Comparison of ENCODE assay signal across 23 cellular contexts in the genomic region with DNA sequence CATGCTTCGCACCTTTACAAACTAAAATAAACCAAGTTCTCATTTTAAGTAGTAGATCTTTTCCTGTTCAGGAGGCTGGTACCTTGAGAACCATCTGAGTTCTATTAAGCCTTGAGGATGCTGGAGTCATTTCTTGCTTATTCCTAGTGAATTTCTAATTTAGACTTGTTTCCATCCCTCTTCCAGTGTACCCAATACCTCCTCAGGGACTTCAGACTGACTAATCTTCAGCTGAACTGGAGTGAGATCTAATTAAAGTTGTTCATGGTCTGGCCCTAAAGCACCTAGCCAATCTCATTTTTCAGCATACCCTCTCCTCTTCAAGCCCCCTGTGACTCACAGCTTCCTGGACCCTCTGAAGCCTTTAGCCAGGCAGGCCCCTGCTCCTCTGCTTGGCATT. TPM values are rescaled to one million over a fixed set of nuclear protein-coding genes. Genes with fewer than 3 reads are reported as not detected.
DNase-seq lines count a peak whose midpoint lies in the region; ATAC-seq, FAIRE-seq and TF ChIP-seq lines count a peak whose summit lies in the region.
"Had no signal": no experiment of that assay in that cellular context is flagged by ENCODE, and none has a peak within 500 bp of the region (broad histone marks: within the 10 kb centered on the region; RNA-seq: fewer than 3 reads in every experiment).

No MANE protein-coding gene starts in this region.

- TF ChIP-seq POLR2A in HepG2 (IDR thresholded peaks at IDR 0.05; ENCODE audit: insufficient read depth in 1 of 2, low read depth in 2 of 2, low read length in 2 of 2), result no peak

- TF ChIP-seq EP300 in HepG2 (IDR thresholded peaks at IDR 0.05; ENCODE audit: low read depth in 2 of 2, low read length in 2 of 2) (no peak), HepG2 (CRISPR knock-in tag; IDR thresholded peaks at IDR 0.05; ENCODE audit: borderline replicate concordance) (no peak)

- no peaks in the 10 kb centered on the region for H3K9me3 ChIP-seq in small intestine (ENCODE audit: control insufficient read depth, low read depth)
- H3K9me3 ChIP-seq in HepG2 (ENCODE audit: low read length), result no peaks in the 10 kb centered on the region
- H3K9me3 ChIP-seq: BE2C, HAP-1 had no signal

- no peaks in the 10 kb centered on the region for H3K36me3 Mint-ChIP-seq in mesothelial cell of epicardium
- H3K36me3 Mint-ChIP-seq: CD4-positive, CD25-positive, alpha-beta regulatory T cell had no signal

- CTCF ChIA-PET in HepG2 (lab: Yijun Ruan, JAX; ENCODE audit: low intra/inter-chr PET ratio, low total read pairs), result no interaction called here

- in situ Hi-C loops in HepG2 (cut with HindIII; ENCODE audit: extremely low pct_ligation_motif_present, low pct_unique_long_range_greater_than_20kb), result no loop called here

- TF ChIP-seq RAD21 in HepG2 (CRISPR knock-in tag; IDR thresholded peaks at IDR 0.05), result no peak

- no peak overlapping the region for H2AFZ ChIP-seq in HepG2 (ENCODE audit: low read length)

- 96 to 97% (median 97%) methylated on average over 1 of the region's 1 CpG for WGBS in small intestine, 3 donors
- 11% methylated on average over 1 of the region's 1 CpG for WGBS in HepG2 (ENCODE audit: low lambda C conversion rate)

- no peak overlapping the region for H3K27ac ChIP-seq in small intestine (ENCODE audit: low read depth in 1 of 2, low read length in 1 of 2)
- no peak overlapping the region for H3K27ac ChIP-seq in HepG2 (ENCODE audit: extremely low read length, insufficient read depth, low read length)

- H3K4me1 Mint-ChIP-seq in mesothelial cell of epicardium, result peaks cover 22% of the 10 kb centered on the region

- H3K36me3 ChIP-seq in small intestine (ENCODE audit: control insufficient read depth in 2 of 2, insufficient read depth in 2 of 2, low read length in 2 of 2) (no peaks in the 10 kb centered on the region), HepG2 (replicated peaks in 1 of 2; ENCODE audit: control insufficient read depth in 1 of 2, insufficient read depth in 2 of 2, low read length in 2 of 2) (no peaks in the 10 kb centered on the region)
- H3K36me3 ChIP-seq: BE2C, HAP-1 had no signal

- FAIRE-seq in small intestine (lab: Jason Lieb, UNC) (no peak), HepG2 (lab: Jason Lieb, UNC) (no peak)
- FAIRE-seq: A204.1, GM12878, H1 had no signal

- peak overlapping the region; percentile 72 for H3K27ac Mint-ChIP-seq in mesothelial cell of epicardium

- no peak overlapping the region for H3K4me2 ChIP-seq in HepG2 (ENCODE audit: low read depth, low read length)

- H3K4me1 ChIP-seq in small intestine (ENCODE audit: control insufficient read depth in 2 of 2, insufficient read depth in 1 of 2, low read depth in 1 of 2, low read length in 1 of 2) (peaks cover 0 to 3% of the 10 kb centered on the region in 2 donors), HepG2 (ENCODE audit: insufficient read depth, low read length) (no peaks in the 10 kb centered on the region)
- H3K4me1 ChIP-seq: BE2C, HAP-1 had no signal

- no peaks in the 10 kb centered on the region for H3K27me3 ChIP-seq in small intestine (ENCODE audit: control insufficient read depth in 2 of 2, insufficient read depth in 2 of 2, low read length in 2 of 2)
- no peaks in the 10 kb centered on the region; a peak in 1 of 5 replicates for H3K27me3 ChIP-seq in HepG2 (ENCODE audit: control insufficient read depth in 1 of 2, insufficient read depth in 2 of 2, low read length in 2 of 2)
- H3K27me3 ChIP-seq: BE2C had no signal

- TF ChIP-seq CTCF in mesothelial cell of epicardium (IDR thresholded peaks at IDR 0.05; ENCODE audit: unreplicated experiment) (no peak), HepG2 (CRISPR knock-in tag; IDR thresholded peaks at IDR 0.05) (no peak)

- ATAC-seq in GM18861 (IDR thresholded peaks at IDR 0.05; ENCODE audit: unreplicated experiment) (no peak), SK-N-SH treated with all-trans-retinoic acid at 6 μM for 48 hours (no peak), HepG2 (no peak)
- ATAC-seq: GM12878 had no signal

- H3K9me3 Mint-ChIP-seq in mesothelial cell of epicardium, result no peaks in the 10 kb centered on the region
- H3K9me3 Mint-ChIP-seq: CD8-positive, alpha-beta memory T cell had no signal

- no peaks in the 10 kb centered on the region for H3K79me2 ChIP-seq in HepG2 (ENCODE audit: insufficient read depth, low read length)

- no TSS peak for BruUV-seq in HepG2 (replicated peaks; lab: Mats Ljungman, UMichigan)

- intact Hi-C loops in HepG2 (cut with micrococcal nuclease; ENCODE audit: unreplicated experiment), result no loop called here

- no peak overlapping the region for H3K4me3 Mint-ChIP-seq in mesothelial cell of epicardium
- H3K4me3 Mint-ChIP-seq: CD4-positive, CD25-positive, alpha-beta regulatory T cell; CD8-positive, alpha-beta memory T cell had no signal

- DNase-seq in NCI-H82 treated with DMSO at 0.1 percent for 48 hours (lab: John Stamatoyannopoulos, UW; ENCODE audit: unreplicated experiment), result peak; percentile 1
- peak; percentile 44 for DNase-seq in fibroblast of gingiva (ENCODE audit: low read depth)
- DNase-seq in mesothelial cell of epicardium (ENCODE audit: low spot score in 2 of 2, unreplicated experiment in 2 of 2), result no peak
- peak; percentile 58 for DNase-seq in stromal cell of bone marrow (ENCODE audit: low read depth)
- no peak for DNase-seq in small intestine
- no peak for DNase-seq in HepG2 (ENCODE audit: low spot score)
- DNase-seq: ACHN; BE2C; C1 segment of cervical spinal cord; CD4-positive, CD25-positive, alpha-beta regulatory T cell; CD8-positive, alpha-beta memory T cell; COR-L47; DMS 273 treated with DMSO at 0.1 percent for 48 hours; DMS53; DND-41; EL had no signal

- H3K4me3 ChIP-seq in small intestine (ENCODE audit: low read depth in 1 of 2, low read length in 2 of 2) (no peak overlapping the region), HepG2 (replicated peaks in 1 of 3; ENCODE audit: insufficient read depth in 1 of 3, low read depth in 2 of 3, low read length in 3 of 3) (no peak overlapping the region)
- H3K4me3 ChIP-seq: GM12878, HAP-1 had no signal

- POLR2A ChIA-PET in HepG2 (lab: Yijun Ruan, JAX), result no interaction called here

- no peaks in the 10 kb centered on the region for H4K20me1 ChIP-seq in HepG2 (ENCODE audit: insufficient read depth, low read length)

- H3K27me3 Mint-ChIP-seq in mesothelial cell of epicardium (ENCODE audit: low read depth), result no peaks in the 10 kb centered on the region

- H3K9ac ChIP-seq in HepG2 (ENCODE audit: insufficient read depth, low read depth, low read length), result no peak overlapping the region

TF ChIP-seq in SK-N-SH treated with all-trans-retinoic acid at 6 μM for 48 hours, 23 proteins besides CTCF, POLR2A, EP300 and RAD21:
- TF ChIP-seq TCF4 (CRISPR knock-in tag; IDR thresholded peaks at IDR 0.05; ENCODE audit: borderline replicate concordance) (no peak), CSDC2 (CRISPR knock-in tag; IDR thresholded peaks at IDR 0.05) (no peak), ARNTL (CRISPR knock-in tag; IDR thresholded peaks at IDR 0.05; ENCODE audit: borderline replicate concordance, low read depth) (no peak)

TF ChIP-seq in HepG2, 621 proteins besides CTCF, POLR2A, EP300 and RAD21 (continues in another document):
- TF ChIP-seq ELF1 (CRISPR knock-in tag; IDR thresholded peaks at IDR 0.05), result no peak
- no peak for TF ChIP-seq HOXA3 (CRISPR knock-in tag; IDR thresholded peaks at IDR 0.05)
- TF ChIP-seq MED8 (CRISPR knock-in tag; IDR thresholded peaks at IDR 0.05; ENCODE audit: insufficient replicate concordance), result no peak
- TF ChIP-seq, protein P1, sequence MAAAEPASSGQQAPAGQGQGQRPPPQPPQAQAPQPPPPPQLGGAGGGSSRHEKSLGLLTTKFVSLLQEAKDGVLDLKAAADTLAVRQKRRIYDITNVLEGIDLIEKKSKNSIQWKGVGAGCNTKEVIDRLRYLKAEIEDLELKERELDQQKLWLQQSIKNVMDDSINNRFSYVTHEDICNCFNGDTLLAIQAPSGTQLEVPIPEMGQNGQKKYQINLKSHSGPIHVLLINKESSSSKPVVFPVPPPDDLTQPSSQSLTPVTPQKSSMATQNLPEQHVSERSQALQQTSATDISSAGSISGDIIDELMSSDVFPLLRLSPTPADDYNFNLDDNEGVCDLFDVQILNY (CRISPR knock-in tag; conservative IDR thresholded peaks at IDR 0.05), result no peak
- no peak for TF ChIP-seq ZNF75D (CRISPR knock-in tag; IDR thresholded peaks at IDR 0.05; ENCODE audit: borderline replicate concordance)
- no peak for TF ChIP-seq KDM5B (CRISPR knock-in tag; IDR thresholded peaks at IDR 0.05; ENCODE audit: borderline replicate concordance)
- TF ChIP-seq KLF16 (CRISPR knock-in tag; IDR thresholded peaks at IDR 0.05), result no peak

RNA-seq across cellular contexts. Expression of a gene that starts 19.3 kb away (rescaled TPM):
- total RNA-seq in mesothelial cell of epicardium (11.7 to 12.2 TPM (median 12.2 TPM) in 3 replicates), HepG2 (2016; rRNA removed; fragmentation: Illumina TruSeq; extraction: Trizol) (0.02 TPM in 1 of 2 replicates, not detected in the other)
- polyA plus RNA-seq in small intestine (10 to 100 TPM in 2 of 3 donors, under 1 TPM in 1; 0.79 to 13.2 (median 10.5) TPM), HepG2 (2011; rRNA removed) (0.03 and 0.12 TPM in 2 replicates)
- not detected in 2 replicates for total RNA-seq in HepG2 (2016; cell fraction: cytosol; rRNA removed; fragmentation: Illumina TruSeq; extraction: Trizol; ENCODE audit: low read depth)
- total RNA-seq in HepG2 (2016; cell fraction: insoluble cytoplasmic fraction; rRNA removed; fragmentation: Illumina TruSeq; extraction: Trizol), result not detected in 2 replicates
- total RNA-seq in HepG2 (2016; cell fraction: membrane; rRNA removed; fragmentation: Illumina TruSeq; extraction: Trizol), result 0.03 TPM in 1 of 2 replicates, not detected in the other
- 0.09 TPM in 1 of 2 replicates, not detected in the other for total RNA-seq in HepG2 (2016; cell fraction: nucleus; rRNA removed; fragmentation: Illumina TruSeq; extraction: Trizol)
- 0.03 and 0.08 TPM in 2 replicates for polyA plus RNA-seq in HepG2 (2011; cell fraction: cytosol; rRNA removed)
- polyA plus RNA-seq in HepG2 (2011; cell fraction: nucleus; rRNA removed), result 0.03 and 0.09 TPM in 2 replicates
- 0.04 TPM in 1 of 2 replicates, not detected in the other for polyA plus RNA-seq in HepG2 (2012)
- polyA plus RNA-seq in HepG2 (2016; cell fraction: cytosol; fragmentation: Illumina TruSeq; extraction: Trizol; ENCODE audit: low read depth), result not detected in 2 replicates
- polyA plus RNA-seq in HepG2 (2016; cell fraction: insoluble cytoplasmic fraction; fragmentation: Illumina TruSeq; extraction: Trizol; ENCODE audit: low read depth), result not detected in 2 replicates
- not detected in 2 replicates for polyA plus RNA-seq in HepG2 (2016; cell fraction: membrane; fragmentation: Illumina TruSeq; extraction: Trizol; ENCODE audit: low read depth)
- not detected in 2 replicates for polyA plus RNA-seq in HepG2 (2016; cell fraction: nucleus; fragmentation: Illumina TruSeq; extraction: Trizol; ENCODE audit: insufficient read depth, low read depth)
- polyA minus RNA-seq in HepG2 (2011; rRNA and poly(A)+ RNA removed; ENCODE audit: low replicate concordance), result 0.12 TPM in 1 of 2 replicates, not detected in the other
- 0.09 TPM in 1 of 2 replicates, not detected in the other for polyA minus RNA-seq in HepG2 (2011; cell fraction: cytosol; rRNA and poly(A)+ RNA removed)
- 0.13 TPM in 1 of 2 replicates, not detected in the other for polyA minus RNA-seq in HepG2 (2011; cell fraction: nucleus; rRNA and poly(A)+ RNA removed)
- total RNA-seq: CD4-positive, CD25-positive, alpha-beta regulatory T cell; G401; GM12878 had no signal
- polyA plus RNA-seq: CD4-positive, CD25-positive, alpha-beta regulatory T cell; CD8-positive, alpha-beta memory T cell had no signal

Comparison
In these comparisons a context has a peak if more than half of its experiments do, and no peak if none do; other contexts are left out.
1. DNase-seq: peak in NCI-H82 treated with DMSO at 0.1 percent for 48 hours (single experiment), fibroblast of gingiva (single experiment) and stromal cell of bone marrow (single experiment); none in mesothelial cell of epicardium (0 of 2), small intestine (single experiment) and HepG2 (single experiment).
2. RNA of a gene that starts 19.3 kb away (total RNA-seq): 11.7 to 12.2 TPM in mesothelial cell of epicardium; 0.02 to 0.09 TPM in HepG2; every median in the first group is over 10 times any median in the second.